Comparison of ENCODE assay signal across 1 cellular context in the genomic region with DNA sequence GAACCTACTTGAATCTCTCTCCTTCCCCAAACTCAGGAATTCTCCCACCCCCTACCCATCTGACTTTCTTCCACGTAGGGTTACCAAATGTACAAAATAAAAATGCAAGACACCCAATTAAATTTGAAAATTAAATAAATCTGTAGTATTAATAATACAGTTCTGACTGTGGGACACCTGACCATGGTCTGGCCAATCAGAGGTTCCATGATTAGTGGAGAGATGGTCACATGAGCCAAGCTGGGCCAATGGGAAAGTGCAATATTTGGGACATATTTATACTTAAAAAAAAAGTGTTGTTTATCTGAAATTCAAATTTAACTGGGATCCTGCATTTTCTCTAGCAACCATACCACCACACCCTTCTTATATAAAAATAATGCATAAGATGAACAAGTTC.
TF ChIP-seq lines count a peak whose summit lies in the region.

No MANE protein-coding gene starts in this region.

TF ChIP-seq in GM23338, 12 proteins besides CTCF, POLR2A, EP300 and RAD21 (continued from another document):
- TF ChIP-seq, protein P1, sequence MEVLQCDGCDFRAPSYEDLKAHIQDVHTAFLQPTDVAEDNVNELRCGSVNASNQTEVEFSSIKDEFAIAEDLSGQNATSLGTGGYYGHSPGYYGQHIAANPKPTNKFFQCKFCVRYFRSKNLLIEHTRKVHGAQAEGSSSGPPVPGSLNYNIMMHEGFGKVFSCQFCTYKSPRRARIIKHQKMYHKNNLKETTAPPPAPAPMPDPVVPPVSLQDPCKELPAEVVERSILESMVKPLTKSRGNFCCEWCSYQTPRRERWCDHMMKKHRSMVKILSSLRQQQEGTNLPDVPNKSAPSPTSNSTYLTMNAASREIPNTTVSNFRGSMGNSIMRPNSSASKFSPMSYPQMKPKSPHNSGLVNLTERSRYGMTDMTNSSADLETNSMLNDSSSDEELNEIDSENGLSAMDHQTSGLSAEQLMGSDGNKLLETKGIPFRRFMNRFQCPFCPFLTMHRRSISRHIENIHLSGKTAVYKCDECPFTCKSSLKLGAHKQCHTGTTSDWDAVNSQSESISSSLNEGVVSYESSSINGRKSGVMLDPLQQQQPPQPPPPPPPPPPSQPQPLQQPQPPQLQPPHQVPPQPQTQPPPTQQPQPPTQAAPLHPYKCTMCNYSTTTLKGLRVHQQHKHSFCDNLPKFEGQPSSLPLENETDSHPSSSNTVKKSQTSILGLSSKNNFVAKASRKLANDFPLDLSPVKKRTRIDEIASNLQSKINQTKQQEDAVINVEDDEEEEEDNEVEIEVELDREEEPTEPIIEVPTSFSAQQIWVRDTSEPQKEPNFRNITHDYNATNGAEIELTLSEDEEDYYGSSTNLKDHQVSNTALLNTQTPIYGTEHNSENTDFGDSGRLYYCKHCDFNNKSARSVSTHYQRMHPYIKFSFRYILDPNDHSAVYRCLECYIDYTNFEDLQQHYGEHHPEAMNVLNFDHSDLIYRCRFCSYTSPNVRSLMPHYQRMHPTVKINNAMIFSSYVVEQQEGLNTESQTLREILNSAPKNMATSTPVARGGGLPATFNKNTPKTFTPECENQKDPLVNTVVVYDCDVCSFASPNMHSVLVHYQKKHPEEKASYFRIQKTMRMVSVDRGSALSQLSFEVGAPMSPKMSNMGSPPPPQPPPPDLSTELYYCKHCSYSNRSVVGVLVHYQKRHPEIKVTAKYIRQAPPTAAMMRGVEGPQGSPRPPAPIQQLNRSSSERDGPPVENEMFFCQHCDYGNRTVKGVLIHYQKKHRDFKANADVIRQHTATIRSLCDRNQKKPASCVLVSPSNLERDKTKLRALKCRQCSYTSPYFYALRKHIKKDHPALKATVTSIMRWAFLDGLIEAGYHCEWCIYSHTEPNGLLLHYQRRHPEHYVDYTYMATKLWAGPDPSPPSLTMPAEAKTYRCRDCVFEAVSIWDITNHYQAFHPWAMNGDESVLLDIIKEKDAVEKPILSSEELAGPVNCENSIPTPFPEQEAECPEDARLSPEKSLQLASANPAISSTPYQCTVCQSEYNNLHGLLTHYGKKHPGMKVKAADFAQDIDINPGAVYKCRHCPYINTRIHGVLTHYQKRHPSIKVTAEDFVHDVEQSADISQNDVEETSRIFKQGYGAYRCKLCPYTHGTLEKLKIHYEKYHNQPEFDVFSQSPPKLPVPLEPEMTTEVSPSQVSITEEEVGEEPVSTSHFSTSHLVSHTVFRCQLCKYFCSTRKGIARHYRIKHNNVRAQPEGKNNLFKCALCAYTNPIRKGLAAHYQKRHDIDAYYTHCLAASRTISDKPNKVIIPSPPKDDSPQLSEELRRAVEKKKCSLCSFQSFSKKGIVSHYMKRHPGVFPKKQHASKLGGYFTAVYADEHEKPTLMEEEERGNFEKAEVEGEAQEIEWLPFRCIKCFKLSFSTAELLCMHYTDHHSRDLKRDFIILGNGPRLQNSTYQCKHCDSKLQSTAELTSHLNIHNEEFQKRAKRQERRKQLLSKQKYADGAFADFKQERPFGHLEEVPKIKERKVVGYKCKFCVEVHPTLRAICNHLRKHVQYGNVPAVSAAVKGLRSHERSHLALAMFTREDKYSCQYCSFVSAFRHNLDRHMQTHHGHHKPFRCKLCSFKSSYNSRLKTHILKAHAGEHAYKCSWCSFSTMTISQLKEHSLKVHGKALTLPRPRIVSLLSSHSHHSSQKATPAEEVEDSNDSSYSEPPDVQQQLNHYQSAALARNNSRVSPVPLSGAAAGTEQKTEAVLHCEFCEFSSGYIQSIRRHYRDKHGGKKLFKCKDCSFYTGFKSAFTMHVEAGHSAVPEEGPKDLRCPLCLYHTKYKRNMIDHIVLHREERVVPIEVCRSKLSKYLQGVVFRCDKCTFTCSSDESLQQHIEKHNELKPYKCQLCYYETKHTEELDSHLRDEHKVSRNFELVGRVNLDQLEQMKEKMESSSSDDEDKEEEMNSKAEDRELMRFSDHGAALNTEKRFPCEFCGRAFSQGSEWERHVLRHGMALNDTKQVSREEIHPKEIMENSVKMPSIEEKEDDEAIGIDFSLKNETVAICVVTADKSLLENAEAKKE (CRISPR knock-in tag; IDR thresholded peaks at IDR 0.05) = no peak
- no peak for TF ChIP-seq ZNF114 (CRISPR knock-in tag; IDR thresholded peaks at IDR 0.05)
TF ChIP-seq in GM23338: peak in this region for 0.
